Comparison of ENCODE assay signal across 25 cellular contexts in genomic region chr1:3444736-3445135, GRCh38. TPM values are rescaled to one million over a fixed set of nuclear protein-coding genes. Genes with fewer than 3 reads are reported as not detected.
"Had no signal": no experiment of that assay in that cellular context is flagged by ENCODE, and none has a peak within 500 bp of the region (broad histone marks: within the 10 kb centered on the region; RNA-seq: fewer than 3 reads in every experiment).

No MANE protein-coding gene starts in this region.

- H3K27ac Mint-ChIP-seq: activated B cell treated with CpG ODN at 0.5 μM for 24 hours; activated CD8-positive, alpha-beta T cell treated with anti-CD3 and anti-CD28 coated beads for 36 hours; activated T-helper 17 cell treated with anti-CD3 and anti-CD28 coated beads, Interleukin-2, amount 50 U/mL, for 72 hours; T-helper 2 cell treated with Interferon-gamma antibody and Interleukin-4, amounts not matched to agents 5 μg/mL and 100 μg/mL, for 36 hours had no signal

- H3K4me1 ChIP-seq: colonic mucosa, lower lobe of right lung, parathyroid adenoma, right lobe of liver, upper lobe of left lung, vagina had no signal

- H3K36me3 ChIP-seq: colonic mucosa, lower lobe of right lung, right lobe of liver, upper lobe of left lung, vagina had no signal

- H3K4me3 Mint-ChIP-seq: activated B cell treated with CpG ODN at 0.5 μM for 24 hours; activated CD8-positive, alpha-beta T cell treated with anti-CD3 and anti-CD28 coated beads for 36 hours; activated T-cell treated with anti-CD3 and anti-CD28 coated beads, Interleukin-2, amount 50 U/mL, for 4 hours; activated T-helper 17 cell treated with anti-CD3 and anti-CD28 coated beads, Interleukin-2, amount 50 U/mL, for 72 hours; central memory CD8-positive, alpha-beta T cell; T-helper 2 cell treated with Interferon-gamma antibody and Interleukin-4, amounts not matched to agents 5 μg/mL and 100 μg/mL, for 36 hours had no signal

- H3K4me1 Mint-ChIP-seq: activated B cell treated with CpG ODN at 0.5 μM for 24 hours; activated T-helper 17 cell treated with anti-CD3 and anti-CD28 coated beads, Interleukin-2, amount 50 U/mL, for 72 hours; central memory CD8-positive, alpha-beta T cell had no signal

- H3K9me3 Mint-ChIP-seq: central memory CD8-positive, alpha-beta T cell; T-helper 2 cell treated with Interferon-gamma antibody and Interleukin-4, amounts not matched to agents 5 μg/mL and 100 μg/mL, for 36 hours had no signal

- DNase-seq: activated B cell treated with CpG ODN at 0.5 μM for 24 hours; activated CD4-positive, alpha-beta T cell treated with anti-CD3 and anti-CD28 coated beads, Interleukin-2, amount 50 U/mL, for 1 hour; activated CD8-positive, alpha-beta T cell treated with anti-CD3 and anti-CD28 coated beads for 36 hours; activated gamma-delta T cell treated with Interleukin-2 at 50 U/mL for 16 hours; activated naive CD4-positive, alpha-beta T cell treated with anti-CD3 and anti-CD28 coated beads, Interleukin-2, amount 50 U/mL, for 16 hours; activated T-cell treated with anti-CD3 and anti-CD28 coated beads, Interleukin-2, amount 50 U/mL, for 4 hours; amniotic stem cell; colonic mucosa; effector memory CD4-positive, alpha-beta T cell; glutamatergic neuron; islet precursor cell; left colon; lower lobe of right lung; stimulated activated CD4-positive, alpha-beta T cell treated with anti-CD3 and anti-CD28 coated beads, Interleukin-2, amount 100 ng/mL, for 48 hours; stimulated activated naive CD8-positive, alpha-beta T cell treated with anti-CD3 and anti-CD28 coated beads, Interleukin-15, Interleukin-2, amounts not matched to agents 100 U/mL and 50 U/mL, for 24 hours; T-helper 1 cell had no signal

- H3K4me3 ChIP-seq: colonic mucosa, hepatocyte, lower lobe of right lung, right lobe of liver, upper lobe of left lung, vagina had no signal

- ATAC-seq: activated CD8-positive, alpha-beta T cell treated with anti-CD3 and anti-CD28 coated beads for 36 hours; activated T-cell treated with anti-CD3 and anti-CD28 coated beads, Interleukin-2, amount 50 U/mL, for 4 hours; activated T-helper 17 cell treated with anti-CD3 and anti-CD28 coated beads, Interleukin-2, amount 50 U/mL, for 72 hours; left colon; lower lobe of right lung; right lobe of liver; stimulated activated naive CD8-positive, alpha-beta T cell treated with anti-CD3 and anti-CD28 coated beads, Interleukin-15, Interleukin-2, amounts not matched to agents 100 U/mL and 50 U/mL, for 24 hours had no signal

- H3K9me3 ChIP-seq: colonic mucosa, right lobe of liver, upper lobe of left lung, vagina had no signal

- H3K27me3 ChIP-seq: colonic mucosa, hepatocyte, right lobe of liver, vagina had no signal

- H3K27ac ChIP-seq: colonic mucosa, hepatocyte, lower lobe of right lung, parathyroid adenoma, right lobe of liver, upper lobe of left lung, vagina had no signal

RNA-seq across cellular contexts. Expression of gene ARHGEF16, which starts 9.7 kb away (rescaled TPM):
- total RNA-seq: activated B cell treated with CpG ODN at 0.5 μM for 24 hours; activated CD8-positive, alpha-beta T cell treated with anti-CD3 and anti-CD28 coated beads for 36 hours; frontal cortex had no signal
